In the genomic region with DNA sequence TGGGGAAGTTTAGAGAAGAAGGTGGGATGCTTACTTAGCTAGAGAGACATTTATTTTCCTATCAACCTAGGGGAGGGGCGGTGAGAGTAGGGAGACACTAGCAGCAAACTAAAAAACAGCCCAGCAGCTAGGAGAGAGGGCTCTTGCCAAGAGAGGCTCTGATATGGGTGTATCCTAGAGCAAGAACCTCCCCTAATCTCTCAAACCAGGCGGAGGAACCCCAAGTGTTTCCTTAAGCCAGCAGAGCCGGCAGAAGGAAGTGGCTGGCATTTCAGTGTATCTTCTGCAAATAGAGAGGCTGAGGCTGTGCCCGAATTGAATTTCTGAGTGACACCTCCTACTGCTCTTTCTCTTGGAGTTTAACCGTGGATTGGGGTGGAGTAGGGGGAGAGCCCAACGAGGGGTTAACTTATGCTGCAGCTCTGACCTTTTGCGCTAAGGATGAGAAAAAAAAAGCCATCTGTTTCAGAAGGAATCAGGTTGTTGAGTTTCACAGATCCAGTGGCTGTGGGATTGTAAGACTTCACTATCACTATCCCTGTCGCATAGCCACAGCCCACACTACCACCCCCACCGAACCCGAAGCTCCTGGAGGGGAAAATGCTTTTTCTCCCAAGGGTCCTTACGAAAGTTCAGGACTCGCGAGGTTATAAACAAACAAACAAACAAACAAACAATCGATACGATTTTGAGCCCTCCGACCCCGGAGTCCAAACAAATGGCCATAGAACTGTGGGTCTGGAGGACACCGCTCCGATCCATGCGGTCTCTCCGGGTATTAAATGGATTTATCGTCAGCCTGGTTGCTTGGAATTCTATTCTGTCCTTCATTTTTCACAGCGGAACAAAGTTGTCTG, we compare ENCODE assay signal across 8 cellular contexts. TPM values are rescaled to one million over a fixed set of nuclear protein-coding genes. Genes with fewer than 3 reads are reported as not detected.
DNase-seq lines count a peak whose midpoint lies in the region; ATAC-seq and TF ChIP-seq lines count a peak whose summit lies in the region.
"Had no signal": no experiment of that assay in that cellular context is flagged by ENCODE, and none has a peak within 500 bp of the region (broad histone marks: within the 10 kb centered on the region; RNA-seq: fewer than 3 reads in every experiment).

No MANE protein-coding gene starts in this region.

- H3K9me3 ChIP-seq in naive thymus-derived CD4-positive, alpha-beta T cell (ENCODE audit: control insufficient read depth in 2 of 3, low read length in 3 of 3), result no peaks in the 10 kb centered on the region

- POLR2A ChIA-PET in naive thymus-derived CD4-positive, alpha-beta T cell (lab: Charles Lee), result no interaction called here

- in situ Hi-C loops in astrocyte of the cerebellum (cut with HindIII; ENCODE audit: low sequenced_read_pairs), result no loop called here

- intact Hi-C loops in naive thymus-derived CD4-positive, alpha-beta T cell (cut with micrococcal nuclease), result loop anchor here in 1 of 2 donors (10.0 kb wide), 1 partner anchor 159 kb away; the partner anchor contains the start of genes KATNAL2 and PIAS2

- H3K9me3 Mint-ChIP-seq in naive thymus-derived CD4-positive, alpha-beta T cell, result peaks cover 0 to 5% (median 0%) of the 10 kb centered on the region in 11 donors

- H3K27me3 ChIP-seq in naive thymus-derived CD4-positive, alpha-beta T cell (ENCODE audit: control insufficient read depth in 2 of 2, insufficient read depth in 2 of 2, low read length in 2 of 2), result peaks cover 0 to 3% of the 10 kb centered on the region in 2 donors

- CTCF ChIA-PET in naive thymus-derived CD4-positive, alpha-beta T cell (lab: Charles Lee), result no interaction called here

- peaks cover 61 to 77% (median 66%) of the 10 kb centered on the region in 5 donors for H3K27me3 Mint-ChIP-seq in naive thymus-derived CD4-positive, alpha-beta T cell

- TF ChIP-seq CTCF in GM12864 (IDR thresholded peaks at IDR 0.05; ENCODE audit: low read depth, low read length, missing control alignments) (peak; percentile 0), astrocyte of the cerebellum (IDR thresholded peaks at IDR 0.05; ENCODE audit: low read depth, low read length, missing control alignments) (no peak)

- no peak for ATAC-seq in naive thymus-derived CD4-positive, alpha-beta T cell

- H3K4me3 Mint-ChIP-seq in naive thymus-derived CD4-positive, alpha-beta T cell, result peak overlapping the region in 9 of 10 donors; percentile 16 to 72 (median 38)

- H3K36me3 Mint-ChIP-seq in naive thymus-derived CD4-positive, alpha-beta T cell, result peaks cover 0 to 3% (median 0%) of the 10 kb centered on the region in 5 donors

- DNase-seq in CD1c-positive myeloid dendritic cell (ENCODE audit: extremely low spot score) (peak; percentile 8), GM12864 (ENCODE audit: low read depth) (no peak), astrocyte of the cerebellum (ENCODE audit: low read depth) (no peak), Ammon's horn (ENCODE audit: low spot score) (no peak), NOMO-1 (lab: John Stamatoyannopoulos, UW; ENCODE audit: unreplicated experiment in 2 of 2) (no peak), medulla oblongata (ENCODE audit: extremely low spot score) (no peak)
- DNase-seq in naive thymus-derived CD4-positive, alpha-beta T cell, result no peak
- DNase-seq: activated T-cell treated with anti-CD3 and anti-CD28 coated beads, Interleukin-2, amount 50 U/mL, for 1 hour had no signal

- H3K4me1 ChIP-seq in naive thymus-derived CD4-positive, alpha-beta T cell (ENCODE audit: control insufficient read depth in 2 of 2, insufficient read depth in 2 of 2, low read length in 2 of 2), result no peaks in the 10 kb centered on the region

- H3K27ac Mint-ChIP-seq in naive thymus-derived CD4-positive, alpha-beta T cell, result no peak overlapping the region

- H3K4me1 Mint-ChIP-seq in naive thymus-derived CD4-positive, alpha-beta T cell, result peaks cover 14 to 34% (median 21%) of the 10 kb centered on the region in 7 donors

- H3K4me3 ChIP-seq in GM12864 (ENCODE audit: low read depth, low read length) (no peak overlapping the region), astrocyte of the cerebellum (ENCODE audit: low read depth, low read length) (peak overlapping the region; percentile 53)
- H3K4me3 ChIP-seq in naive thymus-derived CD4-positive, alpha-beta T cell (ENCODE audit: low read length), result no peak overlapping the region

- H3K27ac ChIP-seq in naive thymus-derived CD4-positive, alpha-beta T cell (ENCODE audit: low read depth, low read length), result no peak overlapping the region

- H3K36me3 ChIP-seq in naive thymus-derived CD4-positive, alpha-beta T cell (ENCODE audit: control insufficient read depth in 2 of 3, insufficient read depth in 3 of 3, low read length in 3 of 3), result no peaks in the 10 kb centered on the region

RNA-seq across cellular contexts. Expression of gene ST8SIA5, which starts 1.3 kb away (rescaled TPM):
- total RNA-seq in naive thymus-derived CD4-positive, alpha-beta T cell, result under 1 TPM in 2 of 5 experiments, not detected in 3; 0.02 to 0.11 TPM
- not detected for polyA plus RNA-seq in naive thymus-derived CD4-positive, alpha-beta T cell
